In the genomic region with DNA sequence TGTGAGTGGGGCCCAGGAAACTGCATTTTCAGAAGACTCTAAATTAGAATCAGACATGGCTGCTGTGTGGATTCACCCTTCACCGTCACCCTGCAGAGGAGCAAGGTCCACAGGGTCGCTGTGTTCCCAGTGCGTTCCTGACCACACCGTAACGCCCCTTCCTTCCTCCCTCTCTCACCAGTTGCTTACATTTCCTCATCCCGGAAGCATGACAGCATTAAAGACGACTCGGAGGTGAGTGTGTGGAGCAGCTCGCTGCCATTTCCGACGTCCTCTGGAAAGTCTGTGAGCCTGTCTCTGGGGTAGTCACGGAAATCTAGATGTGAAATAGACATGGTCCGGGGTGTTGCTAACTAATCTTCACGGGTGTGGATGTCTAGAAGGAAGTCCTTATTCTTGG, we compare ENCODE assay signal across 10 cellular contexts. TPM values are rescaled to one million over a fixed set of nuclear protein-coding genes. Genes with fewer than 3 reads are reported as not detected.
DNase-seq lines count a peak whose midpoint lies in the region; ATAC-seq lines count a peak whose summit lies in the region.
"Had no signal": no experiment of that assay in that cellular context is flagged by ENCODE, and none has a peak within 500 bp of the region (broad histone marks: within the 10 kb centered on the region; RNA-seq: fewer than 3 reads in every experiment).

No MANE protein-coding gene starts in this region.

- DNase-seq in GDM1 (lab: John Stamatoyannopoulos, UW) (peak; percentile 64), T-helper 9 cell (peak; percentile 51), Ammon's horn (ENCODE audit: low spot score) (no peak), putamen (ENCODE audit: low spot score) (no peak), NCI-H526 treated with DMSO at 0.1 percent for 48 hours (lab: John Stamatoyannopoulos, UW) (no peak)
- DNase-seq in activated naive CD8-positive, alpha-beta T cell treated with anti-CD3 and anti-CD28 coated beads, Interleukin-2, amount 10 ng/mL, durations not matched to agents 7 days and 5 days = peak; percentile 55
- DNase-seq in naive thymus-derived CD8-positive, alpha-beta T cell = peak in 8 of 10 donors; percentile 53 to 85 (median 66)
- DNase-seq: esophagus squamous epithelium, mesenchymal stem cell had no signal

- POLR2A ChIA-PET in activated naive CD8-positive, alpha-beta T cell treated with anti-CD3 and anti-CD28 coated beads, Interleukin-2, amount 10 ng/mL, durations not matched to agents 7 days and 5 days (lab: Charles Lee) = interaction anchor here (0.6 to 1.5 kb wide), 4 partner anchors 9 to 240 kb away, joined by 3 to 7 read pairs (median 5); no protein-coding TSS in a partner anchor
- POLR2A ChIA-PET in naive thymus-derived CD8-positive, alpha-beta T cell (lab: Charles Lee) = interaction anchor here (0.6 to 1.1 kb wide), 2 partner anchors 243 to 586 kb away, joined by 3 to 5 read pairs; partner anchors contain the start of genes MORN1 and RER1

- no peaks in the 10 kb centered on the region for H3K36me3 Mint-ChIP-seq in activated naive CD8-positive, alpha-beta T cell treated with anti-CD3 and anti-CD28 coated beads, Interleukin-2, amount 10 ng/mL, durations not matched to agents 7 days and 5 days
- peaks cover 0 to 7% (median 6%) of the 10 kb centered on the region in 3 donors for H3K36me3 Mint-ChIP-seq in naive thymus-derived CD8-positive, alpha-beta T cell

- H3K27me3 Mint-ChIP-seq in activated naive CD8-positive, alpha-beta T cell treated with anti-CD3 and anti-CD28 coated beads, Interleukin-2, amount 10 ng/mL, durations not matched to agents 7 days and 5 days = no peaks in the 10 kb centered on the region
- H3K27me3 Mint-ChIP-seq in naive thymus-derived CD8-positive, alpha-beta T cell = no peaks in the 10 kb centered on the region

- peak; percentile 76 for ATAC-seq in activated naive CD8-positive, alpha-beta T cell treated with anti-CD3 and anti-CD28 coated beads, Interleukin-2, amount 10 ng/mL, durations not matched to agents 7 days and 5 days (ENCODE audit: low read depth)
- peak; percentile 68 to 70 for ATAC-seq in naive thymus-derived CD8-positive, alpha-beta T cell
- ATAC-seq in HG03196 (IDR thresholded peaks at IDR 0.05; ENCODE audit: unreplicated experiment) = no peak

- no peaks in the 10 kb centered on the region for H3K9me3 Mint-ChIP-seq in activated naive CD8-positive, alpha-beta T cell treated with anti-CD3 and anti-CD28 coated beads, Interleukin-2, amount 10 ng/mL, durations not matched to agents 7 days and 5 days
- no peaks in the 10 kb centered on the region for H3K9me3 Mint-ChIP-seq in naive thymus-derived CD8-positive, alpha-beta T cell

- H3K27ac Mint-ChIP-seq in activated naive CD8-positive, alpha-beta T cell treated with anti-CD3 and anti-CD28 coated beads, Interleukin-2, amount 10 ng/mL, durations not matched to agents 7 days and 5 days = no peak overlapping the region
- H3K27ac Mint-ChIP-seq in naive thymus-derived CD8-positive, alpha-beta T cell = no peak overlapping the region

- no peak overlapping the region for H3K4me3 Mint-ChIP-seq in activated naive CD8-positive, alpha-beta T cell treated with anti-CD3 and anti-CD28 coated beads, Interleukin-2, amount 10 ng/mL, durations not matched to agents 7 days and 5 days
- H3K4me3 Mint-ChIP-seq in naive thymus-derived CD8-positive, alpha-beta T cell = no peak overlapping the region

- H3K4me1 Mint-ChIP-seq in activated naive CD8-positive, alpha-beta T cell treated with anti-CD3 and anti-CD28 coated beads, Interleukin-2, amount 10 ng/mL, durations not matched to agents 7 days and 5 days = peaks cover 16% of the 10 kb centered on the region
- peaks cover 9 to 42% (median 33%) of the 10 kb centered on the region in 4 donors for H3K4me1 Mint-ChIP-seq in naive thymus-derived CD8-positive, alpha-beta T cell

RNA-seq across cellular contexts. Expression of gene FAAP20, which starts 45.9 kb away (rescaled TPM):
- total RNA-seq in activated naive CD8-positive, alpha-beta T cell treated with anti-CD3 and anti-CD28 coated beads, Interleukin-2, amount 10 ng/mL, durations not matched to agents 7 days and 5 days = 10 to 100 TPM; 59.0 to 61.0 TPM
- total RNA-seq in naive thymus-derived CD8-positive, alpha-beta T cell = 10 to 100 TPM; 39.4 to 49.3 TPM
- 10 to 100 TPM; 70.1 to 76.6 (median 74.9) TPM for polyA plus RNA-seq in naive thymus-derived CD8-positive, alpha-beta T cell

Comparison
In these comparisons a context has a peak if more than half of its experiments do, and no peak if none do; other contexts are left out.
1. DNase-seq: peak in GDM1 (single experiment), T-helper 9 cell (single experiment), activated naive CD8-positive, alpha-beta T cell treated with anti-CD3 and anti-CD28 coated beads, Interleukin-2, amount 10 ng/mL, durations not matched to agents 7 days and 5 days (single experiment) and naive thymus-derived CD8-positive, alpha-beta T cell (8 of 10); none in Ammon's horn (single experiment), putamen (single experiment) and NCI-H526 treated with DMSO at 0.1 percent for 48 hours (single experiment).